ENCODE assay signal across 8 cellular contexts in the genomic region with DNA sequence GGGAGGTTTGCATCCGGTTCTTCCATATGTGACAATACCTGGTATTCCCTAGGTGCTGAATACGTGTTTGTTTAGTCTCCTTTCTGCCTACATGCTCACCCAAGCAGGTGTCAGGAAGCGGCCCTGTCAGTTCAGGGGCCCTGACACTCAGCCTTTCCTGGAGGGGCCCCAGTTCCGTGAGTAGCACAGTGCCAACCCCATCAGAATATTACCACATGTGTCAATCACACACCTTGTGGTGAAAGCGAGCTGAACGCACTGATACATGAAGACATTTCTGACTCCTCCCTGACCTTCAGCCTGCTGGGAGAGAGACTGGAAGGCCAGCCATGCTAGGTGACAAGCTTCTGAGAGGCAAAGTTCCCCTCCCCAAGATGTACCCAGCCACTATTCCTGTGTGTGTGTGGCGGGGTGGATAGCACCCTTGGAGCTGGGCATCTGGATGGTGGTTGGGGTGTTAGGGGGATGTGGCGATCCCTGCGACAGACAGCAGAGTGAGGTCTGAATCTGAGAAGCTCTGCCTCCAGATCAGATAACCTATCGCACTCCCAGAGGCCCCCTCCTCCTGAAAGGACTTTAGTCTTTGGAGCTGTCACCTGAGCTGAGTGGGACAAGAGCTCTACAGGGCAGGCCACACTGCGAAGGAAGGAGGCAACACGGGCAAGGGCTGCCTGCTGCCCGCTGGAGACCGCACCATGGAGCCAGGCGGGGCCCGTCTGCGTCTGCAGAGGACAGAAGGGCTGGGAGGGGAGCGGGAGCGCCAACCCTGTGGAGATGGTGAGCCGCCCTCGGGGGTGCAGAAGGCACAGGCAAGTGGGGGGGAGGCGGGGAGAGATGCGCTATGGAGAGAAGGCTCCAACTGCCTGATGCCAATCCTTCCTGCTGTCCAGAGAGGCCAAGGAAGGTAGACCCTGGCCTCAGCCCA. TPM values are rescaled to one million over a fixed set of nuclear protein-coding genes. Genes with fewer than 3 reads are reported as not detected.
DNase-seq lines count a peak whose midpoint lies in the region; ATAC-seq and TF ChIP-seq lines count a peak whose summit lies in the region.

A gene with protein sequence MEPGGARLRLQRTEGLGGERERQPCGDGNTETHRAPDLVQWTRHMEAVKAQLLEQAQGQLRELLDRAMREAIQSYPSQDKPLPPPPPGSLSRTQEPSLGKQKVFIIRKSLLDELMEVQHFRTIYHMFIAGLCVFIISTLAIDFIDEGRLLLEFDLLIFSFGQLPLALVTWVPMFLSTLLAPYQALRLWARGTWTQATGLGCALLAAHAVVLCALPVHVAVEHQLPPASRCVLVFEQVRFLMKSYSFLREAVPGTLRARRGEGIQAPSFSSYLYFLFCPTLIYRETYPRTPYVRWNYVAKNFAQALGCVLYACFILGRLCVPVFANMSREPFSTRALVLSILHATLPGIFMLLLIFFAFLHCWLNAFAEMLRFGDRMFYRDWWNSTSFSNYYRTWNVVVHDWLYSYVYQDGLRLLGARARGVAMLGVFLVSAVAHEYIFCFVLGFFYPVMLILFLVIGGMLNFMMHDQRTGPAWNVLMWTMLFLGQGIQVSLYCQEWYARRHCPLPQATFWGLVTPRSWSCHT (plus strand): TSS at position 604 of the 925 bp plus-strand sequence. CDS start 92 bp downstream, at position 696.

- H3K4me1 ChIP-seq in CD4-positive, CD25-positive, alpha-beta regulatory T cell (ENCODE audit: control insufficient read depth, insufficient read depth, low read length, poor library complexity, severe bottlenecking): peaks cover 31% of the 10 kb centered on the region

- no peaks in the 10 kb centered on the region for H3K27me3 ChIP-seq in CD4-positive, CD25-positive, alpha-beta regulatory T cell (ENCODE audit: control insufficient read depth, insufficient read depth, low read length)
- peaks cover 8% of the 10 kb centered on the region for H3K27me3 ChIP-seq in WERI-Rb-1 (ENCODE audit: insufficient read depth, low read depth, severe bottlenecking)

- H3K27ac Mint-ChIP-seq in CD4-positive, CD25-positive, alpha-beta regulatory T cell: peak within 1 kb of the TSS; percentile 43 to 87 (median 68)
- H3K27ac Mint-ChIP-seq in HFFc6 (peak within 1 kb of the TSS; percentile 10; the same call in 1 of the 2 replicates), type B pancreatic cell (peak within 1 kb of the TSS; percentile 73)

- peaks cover 0 to under 1% (median 0%) of the 10 kb centered on the region in 7 donors for H3K9me3 Mint-ChIP-seq in CD4-positive, CD25-positive, alpha-beta regulatory T cell
- H3K9me3 Mint-ChIP-seq in HFFc6: no peaks in the 10 kb centered on the region
- no peaks in the 10 kb centered on the region for H3K9me3 Mint-ChIP-seq in type B pancreatic cell

- no peak within 1 kb of the TSS for H3K27ac ChIP-seq in CD4-positive, CD25-positive, alpha-beta regulatory T cell (ENCODE audit: insufficient read depth, low read length, poor library complexity, severe bottlenecking)
- H3K27ac ChIP-seq in WERI-Rb-1: peak within 1 kb of the TSS; percentile 50; the same call in 1 of the 2 replicates

- no peaks in the 10 kb centered on the region for H3K9me3 ChIP-seq in CD4-positive, CD25-positive, alpha-beta regulatory T cell (ENCODE audit: control insufficient read depth in 2 of 2, low read length in 2 of 2)
- no peaks in the 10 kb centered on the region for H3K9me3 ChIP-seq in WERI-Rb-1 (ENCODE audit: severe bottlenecking)

- H3K36me3 ChIP-seq in CD4-positive, CD25-positive, alpha-beta regulatory T cell (ENCODE audit: control insufficient read depth, insufficient read depth, low read length): no peaks in the 10 kb centered on the region
- H3K36me3 ChIP-seq in WERI-Rb-1: no peaks in the 10 kb centered on the region

- peaks cover 10% of the 10 kb centered on the region for H3K27me3 Mint-ChIP-seq in CD4-positive, CD25-positive, alpha-beta regulatory T cell
- H3K27me3 Mint-ChIP-seq in HFFc6 (ENCODE audit: insufficient read depth) (peaks cover under 1% of the 10 kb centered on the region; the same call in 1 of the 2 replicates), type B pancreatic cell (peaks cover 13% of the 10 kb centered on the region)

- DNase-seq in CD4-positive, CD25-positive, alpha-beta regulatory T cell: peak in 2 of 3 donors; percentile 32 to 78
- no peak for DNase-seq in HFFc6
- no peak for DNase-seq in WERI-Rb-1
- peak; percentile 10 for DNase-seq in iPS-NIHi7 (ENCODE audit: extremely low spot score)
- no peak for DNase-seq in type B pancreatic cell (ENCODE audit: extremely low spot score, unreplicated experiment)
- no peak for DNase-seq in nucleus accumbens (lab: John Stamatoyannopoulos, UW)

- no peak within 1 kb of the TSS for H3K4me3 ChIP-seq in CD4-positive, CD25-positive, alpha-beta regulatory T cell (ENCODE audit: low read depth, low read length)
- no peak within 1 kb of the TSS for H3K4me3 ChIP-seq in WERI-Rb-1 (ENCODE audit: low read depth, low read length)

- peak; percentile 59 to 60 for ATAC-seq in CD4-positive, CD25-positive, alpha-beta regulatory T cell (ENCODE audit: low read depth in 2 of 2)
- no peak for ATAC-seq in HG02884 (IDR thresholded peaks at IDR 0.05; ENCODE audit: unreplicated experiment)
- no peak for ATAC-seq in GM21825 (IDR thresholded peaks at IDR 0.05; ENCODE audit: unreplicated experiment)

- no peak for TF ChIP-seq CTCF in HFFc6 (IDR thresholded peaks at IDR 0.05)
- no peak for TF ChIP-seq CTCF in WERI-Rb-1 (IDR thresholded peaks at IDR 0.05; ENCODE audit: low read depth, low read length)
- no peak for TF ChIP-seq CTCF in type B pancreatic cell (conservative IDR thresholded peaks at IDR 0.05)

- H3K4me3 Mint-ChIP-seq in CD4-positive, CD25-positive, alpha-beta regulatory T cell: peak within 1 kb of the TSS in 2 of 4 donors; percentile 47 to 64
- H3K4me3 Mint-ChIP-seq in HFFc6: no peak within 1 kb of the TSS
- H3K4me3 Mint-ChIP-seq in type B pancreatic cell: peak within 1 kb of the TSS; percentile 8

- H3K4me1 Mint-ChIP-seq in CD4-positive, CD25-positive, alpha-beta regulatory T cell: peaks cover 0 to 31% (median 12%) of the 10 kb centered on the region in 4 donors
- H3K4me1 Mint-ChIP-seq in HFFc6 (ENCODE audit: low read depth): peaks cover 19% of the 10 kb centered on the region
- H3K4me1 Mint-ChIP-seq in type B pancreatic cell (ENCODE audit: unreplicated experiment): peaks cover 18% of the 10 kb centered on the region

- H3K36me3 Mint-ChIP-seq in CD4-positive, CD25-positive, alpha-beta regulatory T cell: no peaks in the 10 kb centered on the region
- no peaks in the 10 kb centered on the region for H3K36me3 Mint-ChIP-seq in HFFc6 (ENCODE audit: low read depth)
- no peaks in the 10 kb centered on the region for H3K36me3 Mint-ChIP-seq in type B pancreatic cell

RNA-seq across cellular contexts. Expression of the gene that starts here (rescaled TPM):
- total RNA-seq in CD4-positive, CD25-positive, alpha-beta regulatory T cell: 0.37 TPM
- polyA plus RNA-seq in CD4-positive, CD25-positive, alpha-beta regulatory T cell: not detected
- under 1 TPM; 0.12 to 0.34 (median 0.18) TPM for total RNA-seq in HFFc6 (2021; fragmentation: NEBNext Ultra II Directional; extraction: Animal tissue kit (Norgen Biotek cat#: 25700))
- 0.97 and 1.9 TPM in 2 replicates for total RNA-seq in type B pancreatic cell (ENCODE audit: low replicate concordance)

Comparison
In these comparisons a context has a peak if more than half of its experiments do, and no peak if none do; other contexts are left out.
1. Peak in DNase-seq and ATAC-seq in CD4-positive, CD25-positive, alpha-beta regulatory T cell; RNA of the gene not detected or under 1 TPM.
2. H3K27ac Mint-ChIP-seq: peak in every context shown above with its lines; median percentile 73 in type B pancreatic cell; 68 in CD4-positive, CD25-positive, alpha-beta regulatory T cell; 10 in HFFc6.